Comparison of ENCODE assay signal across 1 cellular context in the genomic region with DNA sequence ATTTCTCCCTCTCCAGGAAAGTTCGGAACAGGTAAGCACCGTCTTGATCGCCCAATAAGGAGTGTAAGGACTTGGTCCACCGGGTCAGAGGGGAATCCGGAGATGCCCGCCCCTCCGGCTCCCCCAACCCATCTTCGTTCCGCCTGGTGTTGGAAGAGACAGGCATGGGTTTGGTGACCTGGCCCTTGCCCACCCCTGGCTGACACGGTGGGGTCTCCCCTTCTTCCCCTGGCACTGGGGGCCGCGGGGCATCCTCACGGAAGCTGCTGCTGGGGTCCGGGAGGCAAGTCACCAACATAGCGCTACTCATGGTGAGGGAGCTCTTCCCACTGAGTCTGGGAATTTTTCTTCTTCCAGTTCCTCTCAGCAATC.
TF ChIP-seq lines count a peak whose summit lies in the region.

No MANE protein-coding gene starts in this region.

TF ChIP-seq in SK-N-SH treated with all-trans-retinoic acid at 6 μM for 48 hours, 23 proteins besides CTCF, POLR2A, EP300 and RAD21 (continued from another document):
- TF ChIP-seq PATZ1 (CRISPR knock-in tag; IDR thresholded peaks at IDR 0.05; ENCODE audit: borderline replicate concordance), result no peak
- no peak for TF ChIP-seq ZNF565 (CRISPR knock-in tag; conservative IDR thresholded peaks at IDR 0.05; ENCODE audit: low read depth)
- no peak for TF ChIP-seq ISL1 (CRISPR knock-in tag; IDR thresholded peaks at IDR 0.05)
- TF ChIP-seq TCF4 (CRISPR knock-in tag; IDR thresholded peaks at IDR 0.05; ENCODE audit: borderline replicate concordance), result no peak
- TF ChIP-seq RARB (CRISPR knock-in tag; IDR thresholded peaks at IDR 0.05), result no peak
- TF ChIP-seq ZNF70 (CRISPR knock-in tag; IDR thresholded peaks at IDR 0.05), result no peak
- TF ChIP-seq ZC3H10 (CRISPR knock-in tag; IDR thresholded peaks at IDR 0.05), result no peak
- TF ChIP-seq POU6F1 (CRISPR knock-in tag; IDR thresholded peaks at IDR 0.05; ENCODE audit: borderline replicate concordance, low read depth), result no peak
